Comparison of ENCODE assay signal across 29 cellular contexts in genomic region chr11:102833731-102834130, GRCh38. TPM values are rescaled to one million over a fixed set of nuclear protein-coding genes. Genes with fewer than 3 reads are reported as not detected.
"Had no signal": no experiment of that assay in that cellular context is flagged by ENCODE, and none has a peak within 500 bp of the region (broad histone marks: within the 10 kb centered on the region; RNA-seq: fewer than 3 reads in every experiment).

No MANE protein-coding gene starts in this region.

- H3K27me3 ChIP-seq: brain microvascular endothelial cell, Peyer's patch, SJCRH30 had no signal

- H3K4me1 ChIP-seq: SJCRH30 had no signal

- H3K4me2 ChIP-seq: SK-N-SH had no signal

- H3K9ac ChIP-seq: SK-N-SH had no signal

- H3K4me1 Mint-ChIP-seq: activated B cell treated with CpG ODN at 0.5 μM for 24 hours; activated CD8-positive, alpha-beta memory T cell treated with anti-CD3 and anti-CD28 coated beads, Interleukin-2, amount 10 ng/mL, durations not matched to agents 7 days and 5 days; activated naive CD8-positive, alpha-beta T cell treated with anti-CD3 and anti-CD28 coated beads, Interleukin-2, amount 50 U/mL, for 24 hours had no signal

- H3K36me3 ChIP-seq: brain microvascular endothelial cell, Peyer's patch, SJCRH30 had no signal

- DNase-seq: activated B cell treated with CpG ODN at 0.5 μM for 24 hours; activated CD4-positive, alpha-beta T cell treated with anti-CD3 and anti-CD28 coated beads for 1 hour; activated CD4-positive, alpha-beta T cell treated with anti-CD3 and anti-CD28 coated beads, Interleukin-2, amount 10 ng/mL, durations not matched to agents 24 days and 14 days; activated CD4-positive, alpha-beta T cell treated with anti-CD3 and anti-CD28 coated beads, Interleukin-2, amount 50 U/mL, for 48 hours; activated CD8-positive, alpha-beta memory T cell treated with anti-CD3 and anti-CD28 coated beads, Interleukin-2, amount 10 ng/mL, durations not matched to agents 7 days and 5 days; activated effector memory CD4-positive, alpha-beta T cell treated with anti-CD3 and anti-CD28 coated beads, Interleukin-2, amount 50 U/mL, for 16 hours; activated naive CD4-positive, alpha-beta T cell treated with Interleukin-2 at 50 U/mL for 16 hours; activated naive CD8-positive, alpha-beta T cell treated with anti-CD3 and anti-CD28 coated beads, Interleukin-2, amount 50 U/mL, for 24 hours; activated T-cell treated with anti-CD3 and anti-CD28 coated beads, Interleukin-2, amount 50 U/mL, for 24 hours; brain microvascular endothelial cell; caudate nucleus; Kasumi-1; KBM-7; NCI-H1105 treated with DMSO at 0.1 percent for 48 hours; NCI-H1436 treated with DMSO at 0.1 percent for 48 hours; NCI-H187; NCI-H2081; NCI-H510A treated with DMSO at 0.1 percent for 48 hours; NCI-H69; NK-92 treated with Interleukin-12 subunit alpha and Interleukin-12 subunit beta, amount 100 ng/mL, for 24 hours; OCI-M1; Peyer's patch; Right ventricle myocardium superior; SJCRH30; SK-N-SH had no signal

- H3K4me3 ChIP-seq: Peyer's patch, SJCRH30 had no signal

- H3K27ac ChIP-seq: brain microvascular endothelial cell, Peyer's patch, RWPE1, SJCRH30 had no signal

- H3K9me3 Mint-ChIP-seq: activated B cell treated with CpG ODN at 0.5 μM for 24 hours; activated CD4-positive, alpha-beta T cell treated with anti-CD3 and anti-CD28 coated beads, Interleukin-2, amount 10 ng/mL, durations not matched to agents 24 days and 14 days; activated naive CD4-positive, alpha-beta T cell treated with anti-CD3 and anti-CD28 coated beads, Interleukin-2, amount 50 U/mL, for 72 hours; activated naive CD8-positive, alpha-beta T cell treated with anti-CD3 and anti-CD28 coated beads, Interleukin-2, amount 50 U/mL, for 24 hours; activated T-cell treated with anti-CD3 and anti-CD28 coated beads, Interleukin-2, amount 50 U/mL, for 24 hours; activated T-helper 1 cell treated with anti-CD3 and anti-CD28 coated beads, Interleukin-12 subunit alpha, Interleukin-12 subunit beta, Interleukin-2, Interleukin-4 antibody, amounts not matched to agents 30 ng/mL and 10 ng/mL and 1 ng/mL, durations not matched to agents 14 hours and 24 hours and 36 hours; T-helper 1 cell treated with Interleukin-12 subunit alpha and Interleukin-12 subunit beta and Interleukin-4 antibody, amounts not matched to agents 30 μg/mL and 1 μg/mL, for 36 hours had no signal

- H3K36me3 Mint-ChIP-seq: activated CD8-positive, alpha-beta memory T cell treated with anti-CD3 and anti-CD28 coated beads, Interleukin-2, amount 10 ng/mL, durations not matched to agents 7 days and 5 days; activated naive CD4-positive, alpha-beta T cell treated with anti-CD3 and anti-CD28 coated beads, Interleukin-2, amount 50 U/mL, for 72 hours had no signal

- H3K4me3 Mint-ChIP-seq: activated B cell treated with CpG ODN at 0.5 μM for 24 hours; activated CD4-positive, alpha-beta T cell treated with anti-CD3 and anti-CD28 coated beads, Interleukin-2, amount 10 ng/mL, durations not matched to agents 24 days and 14 days; activated CD8-positive, alpha-beta memory T cell treated with anti-CD3 and anti-CD28 coated beads, Interleukin-2, amount 10 ng/mL, durations not matched to agents 7 days and 5 days; activated naive CD8-positive, alpha-beta T cell treated with anti-CD3 and anti-CD28 coated beads, Interleukin-2, amount 50 U/mL, for 24 hours; activated T-cell treated with anti-CD3 and anti-CD28 coated beads, Interleukin-2, amount 50 U/mL, for 24 hours; activated T-helper 1 cell treated with anti-CD3 and anti-CD28 coated beads, Interleukin-12 subunit alpha, Interleukin-12 subunit beta, Interleukin-2, Interleukin-4 antibody, amounts not matched to agents 30 ng/mL and 10 ng/mL and 1 ng/mL, durations not matched to agents 14 hours and 24 hours and 36 hours; T-helper 1 cell treated with Interleukin-12 subunit alpha and Interleukin-12 subunit beta and Interleukin-4 antibody, amounts not matched to agents 30 μg/mL and 1 μg/mL, for 36 hours had no signal

- H3K9me3 ChIP-seq: Peyer's patch, SJCRH30, SK-N-SH had no signal

- ATAC-seq: activated CD8-positive, alpha-beta memory T cell treated with anti-CD3 and anti-CD28 coated beads, Interleukin-2, amount 10 ng/mL, durations not matched to agents 7 days and 5 days; activated naive CD4-positive, alpha-beta T cell treated with anti-CD3 and anti-CD28 coated beads, Interleukin-2, amount 50 U/mL, for 72 hours; activated naive CD8-positive, alpha-beta T cell treated with anti-CD3 and anti-CD28 coated beads, Interleukin-2, amount 50 U/mL, for 24 hours had no signal

- H3K27ac Mint-ChIP-seq: activated B cell treated with CpG ODN at 0.5 μM for 24 hours; activated CD4-positive, alpha-beta T cell treated with anti-CD3 and anti-CD28 coated beads, Interleukin-2, amount 10 ng/mL, durations not matched to agents 24 days and 14 days; activated CD8-positive, alpha-beta memory T cell treated with anti-CD3 and anti-CD28 coated beads, Interleukin-2, amount 10 ng/mL, durations not matched to agents 7 days and 5 days; activated naive CD4-positive, alpha-beta T cell treated with anti-CD3 and anti-CD28 coated beads, Interleukin-2, amount 50 U/mL, for 72 hours; activated naive CD8-positive, alpha-beta T cell treated with anti-CD3 and anti-CD28 coated beads, Interleukin-2, amount 50 U/mL, for 24 hours; activated T-cell treated with anti-CD3 and anti-CD28 coated beads, Interleukin-2, amount 50 U/mL, for 24 hours; activated T-helper 1 cell treated with anti-CD3 and anti-CD28 coated beads, Interleukin-12 subunit alpha, Interleukin-12 subunit beta, Interleukin-2, Interleukin-4 antibody, amounts not matched to agents 30 ng/mL and 10 ng/mL and 1 ng/mL, durations not matched to agents 14 hours and 24 hours and 36 hours; T-helper 1 cell treated with Interleukin-12 subunit alpha and Interleukin-12 subunit beta and Interleukin-4 antibody, amounts not matched to agents 30 μg/mL and 1 μg/mL, for 36 hours had no signal

RNA-seq across cellular contexts. Expression of gene MMP3, which starts 9.7 kb away (rescaled TPM):
- total RNA-seq: activated B cell treated with CpG ODN at 0.5 μM for 24 hours; activated CD4-positive, alpha-beta T cell treated with anti-CD3 and anti-CD28 coated beads, Interleukin-2, amount 10 ng/mL, durations not matched to agents 24 days and 14 days; activated CD8-positive, alpha-beta memory T cell treated with anti-CD3 and anti-CD28 coated beads, Interleukin-2, amount 10 ng/mL, durations not matched to agents 7 days and 5 days; activated naive CD4-positive, alpha-beta T cell treated with anti-CD3 and anti-CD28 coated beads, Interleukin-2, amount 50 U/mL, for 72 hours; activated T-helper 1 cell treated with anti-CD3 and anti-CD28 coated beads, Interleukin-12 subunit alpha, Interleukin-12 subunit beta, Interleukin-2, Interleukin-4 antibody, amounts not matched to agents 30 ng/mL and 10 ng/mL and 1 ng/mL, durations not matched to agents 14 hours and 24 hours and 36 hours; Right ventricle myocardium superior had no signal

RNA-seq across cellular contexts. Expression of gene MMP1, which starts 35.8 kb away (rescaled TPM):
- total RNA-seq: activated B cell treated with CpG ODN at 0.5 μM for 24 hours; activated CD4-positive, alpha-beta T cell treated with anti-CD3 and anti-CD28 coated beads, Interleukin-2, amount 10 ng/mL, durations not matched to agents 24 days and 14 days; activated CD8-positive, alpha-beta memory T cell treated with anti-CD3 and anti-CD28 coated beads, Interleukin-2, amount 10 ng/mL, durations not matched to agents 7 days and 5 days; activated naive CD4-positive, alpha-beta T cell treated with anti-CD3 and anti-CD28 coated beads, Interleukin-2, amount 50 U/mL, for 72 hours; activated T-helper 1 cell treated with anti-CD3 and anti-CD28 coated beads, Interleukin-12 subunit alpha, Interleukin-12 subunit beta, Interleukin-2, Interleukin-4 antibody, amounts not matched to agents 30 ng/mL and 10 ng/mL and 1 ng/mL, durations not matched to agents 14 hours and 24 hours and 36 hours; Right ventricle myocardium superior; SJCRH30 had no signal

RNA-seq across cellular contexts. Expression of gene MMP12, which starts 41.1 kb away (rescaled TPM):
- total RNA-seq: activated B cell treated with CpG ODN at 0.5 μM for 24 hours; activated CD4-positive, alpha-beta T cell treated with anti-CD3 and anti-CD28 coated beads, Interleukin-2, amount 10 ng/mL, durations not matched to agents 24 days and 14 days; activated CD8-positive, alpha-beta memory T cell treated with anti-CD3 and anti-CD28 coated beads, Interleukin-2, amount 10 ng/mL, durations not matched to agents 7 days and 5 days; activated naive CD4-positive, alpha-beta T cell treated with anti-CD3 and anti-CD28 coated beads, Interleukin-2, amount 50 U/mL, for 72 hours; Right ventricle myocardium superior; SJCRH30 had no signal

RNA-seq across cellular contexts. Expression of gene MMP10, which starts 53.3 kb away (rescaled TPM):
- total RNA-seq: activated B cell treated with CpG ODN at 0.5 μM for 24 hours; activated CD4-positive, alpha-beta T cell treated with anti-CD3 and anti-CD28 coated beads, Interleukin-2, amount 10 ng/mL, durations not matched to agents 24 days and 14 days; activated naive CD4-positive, alpha-beta T cell treated with anti-CD3 and anti-CD28 coated beads, Interleukin-2, amount 50 U/mL, for 72 hours; activated T-helper 1 cell treated with anti-CD3 and anti-CD28 coated beads, Interleukin-12 subunit alpha, Interleukin-12 subunit beta, Interleukin-2, Interleukin-4 antibody, amounts not matched to agents 30 ng/mL and 10 ng/mL and 1 ng/mL, durations not matched to agents 14 hours and 24 hours and 36 hours; Right ventricle myocardium superior; SJCRH30 had no signal
